12 cellular contexts compared by ENCODE assay signal in genomic region chr1:67367370-67368345, GRCh38. TPM values are rescaled to one million over a fixed set of nuclear protein-coding genes. Genes with fewer than 3 reads are reported as not detected.
A peak's percentile ranks its signal among the peaks of the same experiment; 100 is the strongest.
DNase-seq lines count a peak whose midpoint lies in the region; ATAC-seq and TF ChIP-seq lines count a peak whose summit lies in the region.
"Had no signal": no experiment of that assay in that cellular context is flagged by ENCODE, and none has a peak within 500 bp of the region (broad histone marks: within the 10 kb centered on the region; RNA-seq: fewer than 3 reads in every experiment).

No MANE protein-coding gene starts in this region.

- H3K36me3 ChIP-seq in adrenal gland (replicated peaks in 1 of 2), result no peaks in the 10 kb centered on the region
- H3K36me3 ChIP-seq in liver (ENCODE audit: control insufficient read depth in 4 of 4, insufficient read depth in 3 of 4, low read depth in 1 of 4, low read length in 3 of 4), result no peaks in the 10 kb centered on the region

- H3K9me3 ChIP-seq in adrenal gland (replicated peaks in 1 of 3) (no peaks in the 10 kb centered on the region), liver (ENCODE audit: control insufficient read depth in 4 of 4, low read length in 3 of 4) (no peaks in the 10 kb centered on the region)

- WGBS in adrenal gland, 4 donors, result 40 to 52% (median 49%) methylated on average over 8 of the region's 8 CpGs
- 31% methylated on average over 8 of the region's 8 CpGs for WGBS in liver

- H3K4me1 ChIP-seq in adrenal gland (replicated peaks in 1 of 2), result no peaks in the 10 kb centered on the region
- H3K4me1 ChIP-seq in liver (ENCODE audit: control insufficient read depth in 4 of 4, insufficient read depth in 4 of 4, low read length in 3 of 4), result peaks cover 0 to 24% (median 5%) of the 10 kb centered on the region in 4 donors

- H3K27me3 ChIP-seq in adrenal gland (no peaks in the 10 kb centered on the region), liver (ENCODE audit: control insufficient read depth in 4 of 4, insufficient read depth in 4 of 4, low read length in 3 of 4) (no peaks in the 10 kb centered on the region)

- TF ChIP-seq POLR2A in adrenal gland (IDR thresholded peaks at IDR 0.05), result no peak

- peak; percentile 28 to 57 for TF ChIP-seq RAD21 in liver (IDR thresholded peaks at IDR 0.05)

- intact Hi-C loops in adrenal gland (cut with DNase I), result no loop called here

- ATAC-seq in HG03469 (IDR thresholded peaks at IDR 0.05; ENCODE audit: unreplicated experiment), result no peak
- ATAC-seq: activated CD4-positive, CD25-positive, alpha-beta regulatory T cell treated with anti-CD3 and anti-CD28 coated beads, Interleukin-2, amount 50 U/mL, for 24 hours; left colon had no signal

- no peak overlapping the region for H3K9ac ChIP-seq in liver (ENCODE audit: low read depth in 1 of 2, low read length in 2 of 2)
- H3K9ac ChIP-seq: KMS-11 had no signal

- DNase-seq in DMS53 treated with DMSO at 0.1 percent for 48 hours (lab: John Stamatoyannopoulos, UW; ENCODE audit: unreplicated experiment) (peak; percentile 84), NCI-H1092 treated with DMSO at 0.1 percent for 48 hours (lab: John Stamatoyannopoulos, UW) (peak; percentile 30), adrenal gland (peak; percentile 34 to 83 (median 76)), SIG-M5 (lab: John Stamatoyannopoulos, UW) (no peak), C1 segment of cervical spinal cord (lab: John Stamatoyannopoulos, UW) (no peak), MV-4-11 (lab: John Stamatoyannopoulos, UW) (no peak)
- DNase-seq: cerebellar nuclear complex had no signal

- H3K4me3 ChIP-seq in adrenal gland (no peak overlapping the region), liver (ENCODE audit: low read depth in 1 of 3, low read length in 3 of 3) (peak overlapping the region in 2 of 3 donors; percentile 6 to 27)

- H3K27ac ChIP-seq in adrenal gland, result no peak overlapping the region
- H3K27ac ChIP-seq in liver (ENCODE audit: low read depth in 1 of 2, low read length in 2 of 2), result peak overlapping the region; percentile 74 to 82
- H3K27ac ChIP-seq: KMS-11 had no signal

- TF ChIP-seq CTCF in adrenal gland (IDR thresholded peaks at IDR 0.05), result peak in 1 of 6 experiments; percentile 22
- TF ChIP-seq CTCF in liver (IDR thresholded peaks at IDR 0.05; ENCODE audit: low read depth, low read length, missing input control), result no peak

TF ChIP-seq in liver, 16 proteins besides CTCF, POLR2A, EP300 and RAD21:
- TF ChIP-seq, protein P1, sequence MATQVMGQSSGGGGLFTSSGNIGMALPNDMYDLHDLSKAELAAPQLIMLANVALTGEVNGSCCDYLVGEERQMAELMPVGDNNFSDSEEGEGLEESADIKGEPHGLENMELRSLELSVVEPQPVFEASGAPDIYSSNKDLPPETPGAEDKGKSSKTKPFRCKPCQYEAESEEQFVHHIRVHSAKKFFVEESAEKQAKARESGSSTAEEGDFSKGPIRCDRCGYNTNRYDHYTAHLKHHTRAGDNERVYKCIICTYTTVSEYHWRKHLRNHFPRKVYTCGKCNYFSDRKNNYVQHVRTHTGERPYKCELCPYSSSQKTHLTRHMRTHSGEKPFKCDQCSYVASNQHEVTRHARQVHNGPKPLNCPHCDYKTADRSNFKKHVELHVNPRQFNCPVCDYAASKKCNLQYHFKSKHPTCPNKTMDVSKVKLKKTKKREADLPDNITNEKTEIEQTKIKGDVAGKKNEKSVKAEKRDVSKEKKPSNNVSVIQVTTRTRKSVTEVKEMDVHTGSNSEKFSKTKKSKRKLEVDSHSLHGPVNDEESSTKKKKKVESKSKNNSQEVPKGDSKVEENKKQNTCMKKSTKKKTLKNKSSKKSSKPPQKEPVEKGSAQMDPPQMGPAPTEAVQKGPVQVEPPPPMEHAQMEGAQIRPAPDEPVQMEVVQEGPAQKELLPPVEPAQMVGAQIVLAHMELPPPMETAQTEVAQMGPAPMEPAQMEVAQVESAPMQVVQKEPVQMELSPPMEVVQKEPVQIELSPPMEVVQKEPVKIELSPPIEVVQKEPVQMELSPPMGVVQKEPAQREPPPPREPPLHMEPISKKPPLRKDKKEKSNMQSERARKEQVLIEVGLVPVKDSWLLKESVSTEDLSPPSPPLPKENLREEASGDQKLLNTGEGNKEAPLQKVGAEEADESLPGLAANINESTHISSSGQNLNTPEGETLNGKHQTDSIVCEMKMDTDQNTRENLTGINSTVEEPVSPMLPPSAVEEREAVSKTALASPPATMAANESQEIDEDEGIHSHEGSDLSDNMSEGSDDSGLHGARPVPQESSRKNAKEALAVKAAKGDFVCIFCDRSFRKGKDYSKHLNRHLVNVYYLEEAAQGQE (IDR thresholded peaks at IDR 0.05), result no peak
- TF ChIP-seq FOXA2 (IDR thresholded peaks at IDR 0.05), result peak; percentile 57
- TF ChIP-seq TAF1 (conservative IDR thresholded peaks at IDR 0.05), result no peak
- TF ChIP-seq GABPA (IDR thresholded peaks at IDR 0.05 in 1 of 2, conservative IDR thresholded peaks at IDR 0.05 in 1 of 2), result peak in 1 of 2 donors; percentile 20
- peak; percentile 37 for TF ChIP-seq SP1 (IDR thresholded peaks at IDR 0.05)
- TF ChIP-seq JUND (IDR thresholded peaks at IDR 0.05), result peak in 1 of 2 donors; percentile 37
- peak in 1 of 2 donors; percentile 71 for TF ChIP-seq EGR1 (IDR thresholded peaks at IDR 0.05; ENCODE audit: low read depth in 2 of 2)
- TF ChIP-seq FOXA1 (IDR thresholded peaks at IDR 0.05), result peak; percentile 22
- TF ChIP-seq, protein P2, sequence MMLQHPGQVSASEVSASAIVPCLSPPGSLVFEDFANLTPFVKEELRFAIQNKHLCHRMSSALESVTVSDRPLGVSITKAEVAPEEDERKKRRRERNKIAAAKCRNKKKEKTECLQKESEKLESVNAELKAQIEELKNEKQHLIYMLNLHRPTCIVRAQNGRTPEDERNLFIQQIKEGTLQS (IDR thresholded peaks at IDR 0.05), result no peak
- peak; percentile 60 for TF ChIP-seq RXRA (IDR thresholded peaks at IDR 0.05)
- peak in 1 of 2 donors; percentile 84 for TF ChIP-seq HNF4A (conservative IDR thresholded peaks at IDR 0.05)
- TF ChIP-seq HNF4G (IDR thresholded peaks at IDR 0.05), result no peak
- TF ChIP-seq ZBTB33 (IDR thresholded peaks at IDR 0.05), result no peak
- no peak for TF ChIP-seq NR2F2 (IDR thresholded peaks at IDR 0.05)
- TF ChIP-seq YY1 (IDR thresholded peaks at IDR 0.05), result peak; percentile 72
- TF ChIP-seq MAX (IDR thresholded peaks at IDR 0.05), result peak; percentile 78

RNA-seq across cellular contexts. Expression of gene IL12RB2, which starts 60.0 kb away (rescaled TPM):
- 1 to 10 TPM in 2 of 8 donors, under 1 TPM in 4, not detected in 2; 0.28 to 2.6 (median 0.71) TPM for total RNA-seq in adrenal gland
- under 1 TPM; 0.24 to 0.48 (median 0.34) TPM for polyA plus RNA-seq in adrenal gland
- total RNA-seq in liver, result 1 to 10 TPM in 1 of 2 donors, under 1 TPM in 1; 0.50 to 1.3 TPM
- under 1 TPM; 0.06 to 0.67 TPM for polyA plus RNA-seq in liver

Comparison
In these comparisons a context has a peak if more than half of its experiments do, and no peak if none do; other contexts are left out.
1. DNase-seq: peak in DMS53 treated with DMSO at 0.1 percent for 48 hours (single experiment), NCI-H1092 treated with DMSO at 0.1 percent for 48 hours (single experiment) and adrenal gland (7 of 7); none in SIG-M5 (single experiment), C1 segment of cervical spinal cord (0 of 14) and MV-4-11 (single experiment).
2. H3K27ac ChIP-seq: peak in liver (2 of 2); none in adrenal gland (0 of 5).
3. H3K4me3 ChIP-seq: peak in liver (2 of 3); none in adrenal gland (0 of 4).